ENCODE assay signal across 16 cellular contexts in genomic region chr5:84487963-84488362, GRCh38.
DNase-seq lines count a peak whose midpoint lies in the region; ATAC-seq, FAIRE-seq and TF ChIP-seq lines count a peak whose summit lies in the region.
"Had no signal": no experiment of that assay in that cellular context is flagged by ENCODE, and none has a peak within 500 bp of the region (broad histone marks: within the 10 kb centered on the region; RNA-seq: fewer than 3 reads in every experiment).

No MANE protein-coding gene starts in this region.

- POLR2A ChIA-PET in MCF 10A (lab: Yijun Ruan, JAX), result no interaction called here

- in situ Hi-C loops in astrocyte of the spinal cord (cut with HindIII; ENCODE audit: low sequenced_read_pairs), result no loop called here

- H3K4me1 Mint-ChIP-seq in MCF 10A (ENCODE audit: insufficient read depth, unreplicated experiment), result no peaks in the 10 kb centered on the region
- H3K4me1 Mint-ChIP-seq: nephron had no signal

- peak; percentile 85 to 86 for ATAC-seq in left cardiac atrium
- no peak for ATAC-seq in GM18867 (IDR thresholded peaks at IDR 0.05; ENCODE audit: unreplicated experiment)
- ATAC-seq: PC-3 had no signal

- H3K9me3 Mint-ChIP-seq in MCF 10A (ENCODE audit: unreplicated experiment), result no peaks in the 10 kb centered on the region
- H3K9me3 Mint-ChIP-seq: nephron had no signal

- FAIRE-seq in urothelium cell line (lab: Jason Lieb, UNC), result no peak

- intact Hi-C loops in left cardiac atrium (cut with DNase I) (no loop called here), MCF 10A (cut with micrococcal nuclease) (no loop called here)

- H3K36me3 Mint-ChIP-seq in MCF 10A (ENCODE audit: insufficient read depth, unreplicated experiment), result no peaks in the 10 kb centered on the region

- H3K27me3 Mint-ChIP-seq in MCF 10A (ENCODE audit: insufficient read depth, unreplicated experiment), result peaks cover 76% of the 10 kb centered on the region

- H3K27ac Mint-ChIP-seq in MCF 10A (ENCODE audit: low read depth, unreplicated experiment), result no peak overlapping the region
- H3K27ac Mint-ChIP-seq: nephron had no signal

- DNase-seq in HS-5 (ENCODE audit: low read depth) (peak; percentile 73), astrocyte of the spinal cord (ENCODE audit: low read depth, low spot score) (peak; percentile 92), left cardiac atrium (peak; percentile 36), urothelium cell line (ENCODE audit: low spot score) (peak; percentile 7), MCF 10A (ENCODE audit: unreplicated experiment) (no peak), NCI-H748 (lab: John Stamatoyannopoulos, UW; ENCODE audit: unreplicated experiment) (no peak)
- DNase-seq: activated gamma-delta T cell treated with Interleukin-2 at 50 U/mL for 16 hours; central memory CD4-positive, alpha-beta T cell; GF-D8; NCI-H1105; NCI-H2227 treated with DMSO at 0.1 percent for 48 hours; PC-3; transverse colon; WERI-Rb-1 had no signal

- no peak overlapping the region for H3K4me3 ChIP-seq in astrocyte of the spinal cord (ENCODE audit: low read depth, low read length)
- H3K4me3 ChIP-seq: transverse colon had no signal

- no TSS peak for BruUV-seq in MCF 10A (replicated peaks; lab: Mats Ljungman, UMichigan)

- H3K4me3 Mint-ChIP-seq in MCF 10A (ENCODE audit: unreplicated experiment), result no peak overlapping the region
- H3K4me3 Mint-ChIP-seq: nephron had no signal

- CTCF ChIA-PET in MCF 10A (lab: Yijun Ruan, JAX), result no interaction called here

- TF ChIP-seq CTCF in astrocyte of the spinal cord (IDR thresholded peaks at IDR 0.05; ENCODE audit: low read depth, low read length), result no peak
- no peak for TF ChIP-seq CTCF in MCF 10A (IDR thresholded peaks at IDR 0.05; ENCODE audit: unreplicated experiment)

Comparison
In these comparisons a context has a peak if more than half of its experiments do, and no peak if none do; other contexts are left out.
1. DNase-seq: peak in HS-5 (single experiment), astrocyte of the spinal cord (single experiment), left cardiac atrium (single experiment) and urothelium cell line (single experiment); none in MCF 10A (single experiment) and NCI-H748 (single experiment).